11 cellular contexts compared by ENCODE assay signal in the genomic region with DNA sequence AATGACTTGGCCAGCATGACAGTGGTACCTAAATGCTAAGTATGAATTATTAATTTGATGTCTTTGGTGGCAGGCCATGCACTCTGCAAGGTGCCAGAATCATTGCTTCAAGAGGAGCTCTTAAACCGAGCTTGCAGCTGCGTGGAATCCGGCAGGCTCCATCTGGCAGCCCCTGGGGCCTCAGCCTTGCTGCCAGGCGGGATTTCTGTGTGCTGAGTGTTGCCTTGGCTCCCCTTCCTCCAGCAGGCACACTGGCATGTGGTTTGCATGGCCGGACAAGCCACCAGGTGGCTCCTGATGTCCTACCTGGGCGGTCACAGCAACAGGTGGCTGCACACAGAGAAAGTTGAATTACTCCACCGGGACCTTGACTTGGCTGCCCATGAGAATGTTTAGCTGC.
DNase-seq lines count a peak whose midpoint lies in the region; TF ChIP-seq lines count a peak whose summit lies in the region.
"Had no signal": no experiment of that assay in that cellular context is flagged by ENCODE, and none has a peak within 500 bp of the region (broad histone marks: within the 10 kb centered on the region; RNA-seq: fewer than 3 reads in every experiment).

No MANE protein-coding gene starts in this region.

- H2AFZ ChIP-seq in neuronal stem cell (ENCODE audit: low read length), result no peak overlapping the region
- H2AFZ ChIP-seq: parathyroid adenoma had no signal

- H3K9ac ChIP-seq in neuronal stem cell (ENCODE audit: low read depth, low read length, poor library complexity), result no peak overlapping the region
- H3K9ac ChIP-seq: KMS-11, parathyroid adenoma had no signal

- no peak overlapping the region for H3K4me3 ChIP-seq in breast epithelium
- no peak overlapping the region for H3K4me3 ChIP-seq in neuronal stem cell (ENCODE audit: low read length in 2 of 2)

- no peak overlapping the region for H4K91ac ChIP-seq in neuronal stem cell (ENCODE audit: low read depth, low read length, poor library complexity)

- no peak overlapping the region for H2BK12ac ChIP-seq in neuronal stem cell (ENCODE audit: low read length)

- H3K27ac ChIP-seq in breast epithelium (no peak overlapping the region), neuronal stem cell (replicated peaks; ENCODE audit: low read length) (no peak overlapping the region)
- H3K27ac ChIP-seq: KMS-11, parathyroid adenoma had no signal

- POLR2A ChIA-PET in HEK293T (lab: Yijun Ruan, JAX), result no interaction called here

- H2BK15ac ChIP-seq in neuronal stem cell (ENCODE audit: low read length), result no peak overlapping the region

- H3K27me3 ChIP-seq in breast epithelium (no peaks in the 10 kb centered on the region), neuronal stem cell (ENCODE audit: control insufficient read depth in 3 of 3, insufficient read depth in 3 of 3, low read depth in 1 of 3, low read length in 3 of 3) (peaks cover 0 to 3% (median 0%) of the 10 kb centered on the region in 3 experiments)

- H3K23ac ChIP-seq in neuronal stem cell (ENCODE audit: low read depth, low read length, poor library complexity), result no peak overlapping the region

- H3K4ac ChIP-seq in neuronal stem cell (ENCODE audit: low read length), result no peak overlapping the region

- H3K9me3 ChIP-seq in breast epithelium (no peaks in the 10 kb centered on the region), neuronal stem cell (replicated peaks in 1 of 2; ENCODE audit: control insufficient read depth in 2 of 2, insufficient read depth in 1 of 2, low read depth in 1 of 2, low read length in 2 of 2) (no peaks in the 10 kb centered on the region)

- H3K18ac ChIP-seq in neuronal stem cell (ENCODE audit: low read length), result no peak overlapping the region

- no peaks in the 10 kb centered on the region for H3K27me3 Mint-ChIP-seq in activated T-helper 2 cell treated with anti-CD3 and anti-CD28 coated beads, Interferon-gamma antibody, Interleukin-2, Interleukin-4, amounts not matched to agents 10 μg/mL and 5 μg/mL and 100 μg/mL, durations not matched to agents 14 hours and 24 hours and 36 hours (ENCODE audit: low read depth)

- no peak overlapping the region for H2AK5ac ChIP-seq in neuronal stem cell (ENCODE audit: low read depth, low read length)

- TF ChIP-seq CTCF in GM12873 (IDR thresholded peaks at IDR 0.05; ENCODE audit: insufficient read depth, low read depth, low read length, missing control alignments) (peak; percentile 28), breast epithelium (IDR thresholded peaks at IDR 0.05) (peak in 2 of 3 donors; percentile 28 to 52)

- intact Hi-C loops in breast epithelium (cut with DNase I; ENCODE audit: low total_unique reads), result no loop called here
- intact Hi-C loops in activated T-helper 2 cell treated with anti-CD3 and anti-CD28 coated beads, Interferon-gamma antibody, Interleukin-2, Interleukin-4, amounts not matched to agents 10 μg/mL and 5 μg/mL and 100 μg/mL, durations not matched to agents 14 hours and 24 hours and 36 hours (cut with micrococcal nuclease), result no loop called here

- no peaks in the 10 kb centered on the region for H3K36me3 Mint-ChIP-seq in activated T-helper 2 cell treated with anti-CD3 and anti-CD28 coated beads, Interferon-gamma antibody, Interleukin-2, Interleukin-4, amounts not matched to agents 10 μg/mL and 5 μg/mL and 100 μg/mL, durations not matched to agents 14 hours and 24 hours and 36 hours (ENCODE audit: low read depth)

- H3K4me3 Mint-ChIP-seq in activated T-helper 2 cell treated with anti-CD3 and anti-CD28 coated beads, Interferon-gamma antibody, Interleukin-2, Interleukin-4, amounts not matched to agents 10 μg/mL and 5 μg/mL and 100 μg/mL, durations not matched to agents 14 hours and 24 hours and 36 hours (ENCODE audit: low read depth), result no peak overlapping the region
- H3K4me3 Mint-ChIP-seq: activated T-cell treated with anti-CD3 and anti-CD28 coated beads, Interleukin-2, amount 50 U/mL, for 72 hours had no signal

- peak; percentile 85 for DNase-seq in NCI-H1694 (lab: John Stamatoyannopoulos, UW)
- DNase-seq in breast epithelium (ENCODE audit: low spot score in 2 of 2), result peak in 1 of 2 donors; percentile 19
- no peak for DNase-seq in neuronal stem cell (ENCODE audit: low spot score)
- no peak for DNase-seq in activated T-helper 2 cell treated with anti-CD3 and anti-CD28 coated beads, Interferon-gamma antibody, Interleukin-2, Interleukin-4, amounts not matched to agents 10 μg/mL and 5 μg/mL and 100 μg/mL, durations not matched to agents 14 hours and 24 hours and 36 hours (ENCODE audit: low spot score)
- no peak for DNase-seq in A172 (ENCODE audit: low spot score)
- DNase-seq in HEK293T (ENCODE audit: extremely low spot score), result no peak
- DNase-seq in activated CD4-positive, alpha-beta T cell treated with anti-CD3 and anti-CD28 coated beads for 48 hours, result no peak
- DNase-seq: activated T-cell treated with anti-CD3 and anti-CD28 coated beads, Interleukin-2, amount 50 U/mL, for 72 hours had no signal

- no peak for TF ChIP-seq POLR2A in breast epithelium (IDR thresholded peaks at IDR 0.05)

- WGBS in neuronal stem cell (ENCODE audit: extremely low coverage in 2 of 2, insufficient read length in 2 of 2, insufficient replicate concordance in 1 of 2), 2 donors, result no CpG with 5 or more reads among the region's 7 CpGs

- no peak overlapping the region for H3K4me2 ChIP-seq in neuronal stem cell (ENCODE audit: insufficient read depth, low read length, poor library complexity, severe bottlenecking)
- H3K4me2 ChIP-seq: KMS-11 had no signal

- no peaks in the 10 kb centered on the region for H3K4me1 Mint-ChIP-seq in activated T-helper 2 cell treated with anti-CD3 and anti-CD28 coated beads, Interferon-gamma antibody, Interleukin-2, Interleukin-4, amounts not matched to agents 10 μg/mL and 5 μg/mL and 100 μg/mL, durations not matched to agents 14 hours and 24 hours and 36 hours (ENCODE audit: low read depth)

- H3K9me3 Mint-ChIP-seq in activated T-helper 2 cell treated with anti-CD3 and anti-CD28 coated beads, Interferon-gamma antibody, Interleukin-2, Interleukin-4, amounts not matched to agents 10 μg/mL and 5 μg/mL and 100 μg/mL, durations not matched to agents 14 hours and 24 hours and 36 hours, result no peaks in the 10 kb centered on the region
- H3K9me3 Mint-ChIP-seq: activated T-cell treated with anti-CD3 and anti-CD28 coated beads, Interleukin-2, amount 50 U/mL, for 72 hours had no signal

- no peaks in the 10 kb centered on the region for H3K4me1 ChIP-seq in breast epithelium
- H3K4me1 ChIP-seq in neuronal stem cell (ENCODE audit: control insufficient read depth in 2 of 2, insufficient read depth in 1 of 2, low read depth in 1 of 2, low read length in 2 of 2), result peaks cover 2% of the 10 kb centered on the region in 2 donors
- H3K4me1 ChIP-seq: parathyroid adenoma had no signal

- no peaks in the 10 kb centered on the region for H3K79me1 ChIP-seq in neuronal stem cell (ENCODE audit: low read depth, low read length)

- H2BK5ac ChIP-seq in neuronal stem cell (ENCODE audit: low read length), result no peak overlapping the region

- H2BK120ac ChIP-seq in neuronal stem cell (ENCODE audit: low read depth, low read length), result no peak overlapping the region

- H3K27ac Mint-ChIP-seq in activated T-helper 2 cell treated with anti-CD3 and anti-CD28 coated beads, Interferon-gamma antibody, Interleukin-2, Interleukin-4, amounts not matched to agents 10 μg/mL and 5 μg/mL and 100 μg/mL, durations not matched to agents 14 hours and 24 hours and 36 hours, result no peak overlapping the region
- H3K27ac Mint-ChIP-seq: activated T-cell treated with anti-CD3 and anti-CD28 coated beads, Interleukin-2, amount 50 U/mL, for 72 hours had no signal

- CTCF ChIA-PET in HEK293T (lab: Yijun Ruan, JAX), result no interaction called here

- H3K14ac ChIP-seq in neuronal stem cell (ENCODE audit: low read length), result peak overlapping the region; percentile 65

- H4K8ac ChIP-seq in neuronal stem cell (ENCODE audit: low read depth, low read length), result no peak overlapping the region

- H3K36me3 ChIP-seq in breast epithelium (no peaks in the 10 kb centered on the region), neuronal stem cell (replicated peaks in 1 of 2; ENCODE audit: control insufficient read depth in 2 of 2, insufficient read depth in 2 of 2, low read length in 2 of 2) (no peaks in the 10 kb centered on the region)

TF ChIP-seq in HEK293T, 16 proteins besides CTCF, POLR2A, EP300 and RAD21:
- TF ChIP-seq L3MBTL2 (conservative IDR thresholded peaks at IDR 0.05), result no peak
- TF ChIP-seq SUZ12 (IDR thresholded peaks at IDR 0.05), result no peak
- TF ChIP-seq LEF1 (IDR thresholded peaks at IDR 0.05; ENCODE audit: borderline replicate concordance), result no peak
- no peak for TF ChIP-seq SP1 (IDR thresholded peaks at IDR 0.05)
- TF ChIP-seq NFRKB (IDR thresholded peaks at IDR 0.05), result no peak
- no peak for TF ChIP-seq ARNT (IDR thresholded peaks at IDR 0.05)
- TF ChIP-seq CTBP1 (IDR thresholded peaks at IDR 0.05; ENCODE audit: borderline replicate concordance), result no peak
- TF ChIP-seq TARDBP (IDR thresholded peaks at IDR 0.05), result no peak
- no peak for TF ChIP-seq FOXK2 (IDR thresholded peaks at IDR 0.05)
- TF ChIP-seq, protein P1, sequence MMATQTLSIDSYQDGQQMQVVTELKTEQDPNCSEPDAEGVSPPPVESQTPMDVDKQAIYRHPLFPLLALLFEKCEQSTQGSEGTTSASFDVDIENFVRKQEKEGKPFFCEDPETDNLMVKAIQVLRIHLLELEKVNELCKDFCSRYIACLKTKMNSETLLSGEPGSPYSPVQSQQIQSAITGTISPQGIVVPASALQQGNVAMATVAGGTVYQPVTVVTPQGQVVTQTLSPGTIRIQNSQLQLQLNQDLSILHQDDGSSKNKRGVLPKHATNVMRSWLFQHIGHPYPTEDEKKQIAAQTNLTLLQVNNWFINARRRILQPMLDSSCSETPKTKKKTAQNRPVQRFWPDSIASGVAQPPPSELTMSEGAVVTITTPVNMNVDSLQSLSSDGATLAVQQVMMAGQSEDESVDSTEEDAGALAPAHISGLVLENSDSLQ (IDR thresholded peaks at IDR 0.05), result no peak
- no peak for TF ChIP-seq FOXA1 (IDR thresholded peaks at IDR 0.05)
- no peak for TF ChIP-seq FOXM1 (IDR thresholded peaks at IDR 0.05; ENCODE audit: borderline replicate concordance)
- no peak for TF ChIP-seq HDGF (IDR thresholded peaks at IDR 0.05; ENCODE audit: borderline replicate concordance)
- no peak for TF ChIP-seq BHLHE40 (IDR thresholded peaks at IDR 0.05; ENCODE audit: borderline replicate concordance)
- no peak for TF ChIP-seq ELF4 (IDR thresholded peaks at IDR 0.05)
- TF ChIP-seq ZNF384 (IDR thresholded peaks at IDR 0.05), result no peak
